Comparison of ENCODE assay signal across 2 cellular contexts in the genomic region with DNA sequence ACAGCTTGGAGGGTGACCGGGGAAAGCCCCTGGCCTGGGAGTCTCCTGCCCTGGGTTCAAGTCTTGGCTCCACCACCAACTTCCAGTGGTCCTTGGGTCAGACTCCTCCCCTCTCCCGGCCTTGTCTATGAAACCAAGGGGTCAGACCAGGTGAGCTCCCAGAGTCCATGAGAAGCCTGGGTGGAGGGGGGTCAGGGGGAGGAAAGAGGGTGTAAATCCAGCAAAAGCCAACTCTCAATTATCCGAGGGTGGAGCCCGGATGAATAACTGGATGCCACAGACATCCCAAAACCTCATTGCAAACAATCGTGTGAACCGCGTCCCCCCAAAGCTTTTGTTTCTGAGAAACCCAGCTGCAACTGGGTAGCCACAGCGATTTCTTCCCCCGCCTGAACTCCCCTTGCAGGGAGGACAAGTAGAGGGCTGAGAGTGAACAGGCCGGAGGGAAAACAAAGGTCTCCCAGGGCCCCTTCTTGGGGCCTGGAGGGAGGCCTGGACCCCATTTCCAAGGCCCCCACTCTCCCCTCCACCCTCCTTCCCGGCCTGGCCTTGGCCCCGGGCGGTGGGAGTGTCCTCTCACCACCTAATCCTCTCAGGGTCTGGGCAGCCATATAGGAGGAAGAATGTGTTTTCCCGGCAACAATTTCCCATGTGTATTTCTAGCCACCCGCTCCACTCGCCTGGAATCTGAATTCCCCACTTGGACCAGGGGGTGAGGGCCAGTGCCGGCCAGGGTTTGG.
TF ChIP-seq lines count a peak whose summit lies in the region.

No MANE protein-coding gene starts in this region.

TF ChIP-seq in SK-N-SH, 30 proteins besides CTCF, POLR2A, EP300 and RAD21:
- TF ChIP-seq TAF1 (IDR thresholded peaks at IDR 0.05; ENCODE audit: borderline replicate concordance, low read depth, low read length) = no peak

TF ChIP-seq in SK-N-SH treated with all-trans-retinoic acid at 6 μM for 48 hours, 23 proteins besides CTCF, POLR2A, EP300 and RAD21:
- TF ChIP-seq ZFP3 (CRISPR knock-in tag; IDR thresholded peaks at IDR 0.05) (no peak), ARNTL (CRISPR knock-in tag; IDR thresholded peaks at IDR 0.05; ENCODE audit: borderline replicate concordance, low read depth) (no peak), BACH2 (CRISPR knock-in tag; IDR thresholded peaks at IDR 0.05; ENCODE audit: borderline replicate concordance) (no peak), ZNF8 (CRISPR knock-in tag; IDR thresholded peaks at IDR 0.05) (no peak)
- TF ChIP-seq, protein P1, sequence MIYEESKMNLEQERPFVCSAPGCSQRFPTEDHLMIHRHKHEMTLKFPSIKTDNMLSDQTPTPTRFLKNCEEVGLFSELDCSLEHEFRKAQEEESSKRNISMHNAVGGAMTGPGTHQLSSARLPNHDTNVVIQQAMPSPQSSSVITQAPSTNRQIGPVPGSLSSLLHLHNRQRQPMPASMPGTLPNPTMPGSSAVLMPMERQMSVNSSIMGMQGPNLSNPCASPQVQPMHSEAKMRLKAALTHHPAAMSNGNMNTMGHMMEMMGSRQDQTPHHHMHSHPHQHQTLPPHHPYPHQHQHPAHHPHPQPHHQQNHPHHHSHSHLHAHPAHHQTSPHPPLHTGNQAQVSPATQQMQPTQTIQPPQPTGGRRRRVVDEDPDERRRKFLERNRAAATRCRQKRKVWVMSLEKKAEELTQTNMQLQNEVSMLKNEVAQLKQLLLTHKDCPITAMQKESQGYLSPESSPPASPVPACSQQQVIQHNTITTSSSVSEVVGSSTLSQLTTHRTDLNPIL (CRISPR knock-in tag; IDR thresholded peaks at IDR 0.05; ENCODE audit: low read depth) = no peak
- TF ChIP-seq, protein P2, sequence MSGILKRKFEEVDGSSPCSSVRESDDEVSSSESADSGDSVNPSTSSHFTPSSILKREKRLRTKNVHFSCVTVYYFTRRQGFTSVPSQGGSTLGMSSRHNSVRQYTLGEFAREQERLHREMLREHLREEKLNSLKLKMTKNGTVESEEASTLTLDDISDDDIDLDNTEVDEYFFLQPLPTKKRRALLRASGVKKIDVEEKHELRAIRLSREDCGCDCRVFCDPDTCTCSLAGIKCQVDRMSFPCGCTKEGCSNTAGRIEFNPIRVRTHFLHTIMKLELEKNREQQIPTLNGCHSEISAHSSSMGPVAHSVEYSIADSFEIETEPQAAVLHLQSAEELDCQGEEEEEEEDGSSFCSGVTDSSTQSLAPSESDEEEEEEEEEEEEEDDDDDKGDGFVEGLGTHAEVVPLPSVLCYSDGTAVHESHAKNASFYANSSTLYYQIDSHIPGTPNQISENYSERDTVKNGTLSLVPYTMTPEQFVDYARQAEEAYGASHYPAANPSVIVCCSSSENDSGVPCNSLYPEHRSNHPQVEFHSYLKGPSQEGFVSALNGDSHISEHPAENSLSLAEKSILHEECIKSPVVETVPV (CRISPR knock-in tag; IDR thresholded peaks at IDR 0.05) = no peak
